2 cellular contexts compared by ENCODE assay signal in the genomic region with DNA sequence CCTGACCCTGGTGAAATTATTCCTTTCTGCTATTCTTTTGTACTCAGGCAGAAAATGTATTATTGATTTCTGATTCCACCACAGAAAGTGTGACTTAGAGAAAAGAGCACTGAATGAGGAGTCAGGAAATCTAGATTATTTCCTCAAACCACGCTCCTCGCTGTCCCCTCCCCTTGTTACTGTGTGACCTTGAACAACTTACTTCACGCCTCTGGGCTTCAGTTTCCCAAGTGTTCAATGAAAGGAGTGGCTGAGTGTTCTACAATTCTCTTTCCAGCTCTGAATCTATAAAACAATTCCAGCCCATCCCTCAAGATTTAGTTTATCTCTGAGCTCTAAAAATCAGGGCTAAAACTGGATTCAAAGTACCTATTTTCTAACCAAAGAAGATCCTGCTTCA.
TF ChIP-seq lines count a peak whose summit lies in the region.

No MANE protein-coding gene starts in this region.

TF ChIP-seq in SK-N-SH, 30 proteins besides CTCF, POLR2A, EP300 and RAD21 (continued from another document):
- TF ChIP-seq REST (IDR thresholded peaks at IDR 0.05; ENCODE audit: low read depth, low read length) = no peak
- no peak for TF ChIP-seq JUND (IDR thresholded peaks at IDR 0.05)
- TF ChIP-seq MXI1 (IDR thresholded peaks at IDR 0.05; ENCODE audit: low read depth, low read length) = no peak
- TF ChIP-seq ELF1 (IDR thresholded peaks at IDR 0.05) = no peak
- no peak for TF ChIP-seq USF1 (IDR thresholded peaks at IDR 0.05; ENCODE audit: borderline replicate concordance, low read depth)
- no peak for TF ChIP-seq GATA2 (CRISPR knock-in tag; IDR thresholded peaks at IDR 0.05)
- TF ChIP-seq FOXJ3 (CRISPR knock-in tag; IDR thresholded peaks at IDR 0.05) = no peak

TF ChIP-seq in SK-N-SH treated with all-trans-retinoic acid at 6 μM for 48 hours, 23 proteins besides CTCF, POLR2A, EP300 and RAD21 (continued from another document):
- TF ChIP-seq, protein P1, sequence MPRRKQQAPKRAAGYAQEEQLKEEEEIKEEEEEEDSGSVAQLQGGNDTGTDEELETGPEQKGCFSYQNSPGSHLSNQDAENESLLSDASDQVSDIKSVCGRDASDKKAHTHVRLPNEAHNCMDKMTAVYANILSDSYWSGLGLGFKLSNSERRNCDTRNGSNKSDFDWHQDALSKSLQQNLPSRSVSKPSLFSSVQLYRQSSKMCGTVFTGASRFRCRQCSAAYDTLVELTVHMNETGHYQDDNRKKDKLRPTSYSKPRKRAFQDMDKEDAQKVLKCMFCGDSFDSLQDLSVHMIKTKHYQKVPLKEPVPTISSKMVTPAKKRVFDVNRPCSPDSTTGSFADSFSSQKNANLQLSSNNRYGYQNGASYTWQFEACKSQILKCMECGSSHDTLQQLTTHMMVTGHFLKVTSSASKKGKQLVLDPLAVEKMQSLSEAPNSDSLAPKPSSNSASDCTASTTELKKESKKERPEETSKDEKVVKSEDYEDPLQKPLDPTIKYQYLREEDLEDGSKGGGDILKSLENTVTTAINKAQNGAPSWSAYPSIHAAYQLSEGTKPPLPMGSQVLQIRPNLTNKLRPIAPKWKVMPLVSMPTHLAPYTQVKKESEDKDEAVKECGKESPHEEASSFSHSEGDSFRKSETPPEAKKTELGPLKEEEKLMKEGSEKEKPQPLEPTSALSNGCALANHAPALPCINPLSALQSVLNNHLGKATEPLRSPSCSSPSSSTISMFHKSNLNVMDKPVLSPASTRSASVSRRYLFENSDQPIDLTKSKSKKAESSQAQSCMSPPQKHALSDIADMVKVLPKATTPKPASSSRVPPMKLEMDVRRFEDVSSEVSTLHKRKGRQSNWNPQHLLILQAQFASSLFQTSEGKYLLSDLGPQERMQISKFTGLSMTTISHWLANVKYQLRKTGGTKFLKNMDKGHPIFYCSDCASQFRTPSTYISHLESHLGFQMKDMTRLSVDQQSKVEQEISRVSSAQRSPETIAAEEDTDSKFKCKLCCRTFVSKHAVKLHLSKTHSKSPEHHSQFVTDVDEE (CRISPR knock-in tag; IDR thresholded peaks at IDR 0.05) = no peak
- TF ChIP-seq CREB5 (CRISPR knock-in tag; IDR thresholded peaks at IDR 0.05; ENCODE audit: low read depth) (no peak), ZNF8 (CRISPR knock-in tag; IDR thresholded peaks at IDR 0.05) (no peak), SNAI2 (CRISPR knock-in tag; IDR thresholded peaks at IDR 0.05) (no peak), RARB (CRISPR knock-in tag; IDR thresholded peaks at IDR 0.05) (no peak), ZNF565 (CRISPR knock-in tag; conservative IDR thresholded peaks at IDR 0.05; ENCODE audit: low read depth) (no peak), BACH2 (CRISPR knock-in tag; IDR thresholded peaks at IDR 0.05; ENCODE audit: borderline replicate concordance) (no peak), ZC3H10 (CRISPR knock-in tag; IDR thresholded peaks at IDR 0.05) (no peak), ARNTL (CRISPR knock-in tag; IDR thresholded peaks at IDR 0.05; ENCODE audit: borderline replicate concordance, low read depth) (no peak)
- TF ChIP-seq, protein P2, sequence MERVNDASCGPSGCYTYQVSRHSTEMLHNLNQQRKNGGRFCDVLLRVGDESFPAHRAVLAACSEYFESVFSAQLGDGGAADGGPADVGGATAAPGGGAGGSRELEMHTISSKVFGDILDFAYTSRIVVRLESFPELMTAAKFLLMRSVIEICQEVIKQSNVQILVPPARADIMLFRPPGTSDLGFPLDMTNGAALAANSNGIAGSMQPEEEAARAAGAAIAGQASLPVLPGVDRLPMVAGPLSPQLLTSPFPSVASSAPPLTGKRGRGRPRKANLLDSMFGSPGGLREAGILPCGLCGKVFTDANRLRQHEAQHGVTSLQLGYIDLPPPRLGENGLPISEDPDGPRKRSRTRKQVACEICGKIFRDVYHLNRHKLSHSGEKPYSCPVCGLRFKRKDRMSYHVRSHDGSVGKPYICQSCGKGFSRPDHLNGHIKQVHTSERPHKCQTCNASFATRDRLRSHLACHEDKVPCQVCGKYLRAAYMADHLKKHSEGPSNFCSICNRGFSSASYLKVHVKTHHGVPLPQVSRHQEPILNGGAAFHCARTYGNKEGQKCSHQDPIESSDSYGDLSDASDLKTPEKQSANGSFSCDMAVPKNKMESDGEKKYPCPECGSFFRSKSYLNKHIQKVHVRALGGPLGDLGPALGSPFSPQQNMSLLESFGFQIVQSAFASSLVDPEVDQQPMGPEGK (CRISPR knock-in tag; IDR thresholded peaks at IDR 0.05; ENCODE audit: borderline replicate concordance) = no peak
- TF ChIP-seq, protein P3, sequence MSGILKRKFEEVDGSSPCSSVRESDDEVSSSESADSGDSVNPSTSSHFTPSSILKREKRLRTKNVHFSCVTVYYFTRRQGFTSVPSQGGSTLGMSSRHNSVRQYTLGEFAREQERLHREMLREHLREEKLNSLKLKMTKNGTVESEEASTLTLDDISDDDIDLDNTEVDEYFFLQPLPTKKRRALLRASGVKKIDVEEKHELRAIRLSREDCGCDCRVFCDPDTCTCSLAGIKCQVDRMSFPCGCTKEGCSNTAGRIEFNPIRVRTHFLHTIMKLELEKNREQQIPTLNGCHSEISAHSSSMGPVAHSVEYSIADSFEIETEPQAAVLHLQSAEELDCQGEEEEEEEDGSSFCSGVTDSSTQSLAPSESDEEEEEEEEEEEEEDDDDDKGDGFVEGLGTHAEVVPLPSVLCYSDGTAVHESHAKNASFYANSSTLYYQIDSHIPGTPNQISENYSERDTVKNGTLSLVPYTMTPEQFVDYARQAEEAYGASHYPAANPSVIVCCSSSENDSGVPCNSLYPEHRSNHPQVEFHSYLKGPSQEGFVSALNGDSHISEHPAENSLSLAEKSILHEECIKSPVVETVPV (CRISPR knock-in tag; IDR thresholded peaks at IDR 0.05) = no peak
- TF ChIP-seq, protein P4, sequence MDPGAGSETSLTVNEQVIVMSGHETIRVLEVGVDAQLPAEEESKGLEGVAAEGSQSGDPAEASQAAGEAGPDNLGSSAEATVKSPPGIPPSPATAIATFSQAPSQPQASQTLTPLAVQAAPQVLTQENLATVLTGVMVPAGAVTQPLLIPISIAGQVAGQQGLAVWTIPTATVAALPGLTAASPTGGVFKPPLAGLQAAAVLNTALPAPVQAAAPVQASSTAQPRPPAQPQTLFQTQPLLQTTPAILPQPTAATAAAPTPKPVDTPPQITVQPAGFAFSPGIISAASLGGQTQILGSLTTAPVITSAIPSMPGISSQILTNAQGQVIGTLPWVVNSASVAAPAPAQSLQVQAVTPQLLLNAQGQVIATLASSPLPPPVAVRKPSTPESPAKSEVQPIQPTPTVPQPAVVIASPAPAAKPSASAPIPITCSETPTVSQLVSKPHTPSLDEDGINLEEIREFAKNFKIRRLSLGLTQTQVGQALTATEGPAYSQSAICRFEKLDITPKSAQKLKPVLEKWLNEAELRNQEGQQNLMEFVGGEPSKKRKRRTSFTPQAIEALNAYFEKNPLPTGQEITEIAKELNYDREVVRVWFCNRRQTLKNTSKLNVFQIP (CRISPR knock-in tag; IDR thresholded peaks at IDR 0.05; ENCODE audit: borderline replicate concordance, low read depth) = no peak
